13 cellular contexts compared by ENCODE assay signal in the genomic region with DNA sequence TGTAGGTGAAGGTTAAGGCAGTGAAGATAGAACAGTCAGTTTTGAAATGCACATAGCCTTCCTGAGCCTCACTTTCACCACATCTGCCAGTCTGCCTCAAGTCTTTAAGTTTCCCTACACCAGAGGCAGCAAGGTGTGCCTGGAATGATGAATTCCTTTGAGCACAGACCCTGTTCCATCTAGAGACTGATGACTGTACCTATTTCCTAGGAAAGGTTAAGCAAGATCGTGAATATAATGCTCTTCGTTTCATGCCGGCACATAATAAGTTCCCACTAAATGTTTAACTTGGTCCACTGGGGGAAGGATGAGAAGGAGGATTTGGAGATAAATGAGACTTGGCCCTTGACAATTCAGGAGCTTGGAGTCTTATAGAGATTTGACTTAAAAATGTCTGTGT.
DNase-seq lines count a peak whose midpoint lies in the region; ATAC-seq and TF ChIP-seq lines count a peak whose summit lies in the region.
"Had no signal": no experiment of that assay in that cellular context is flagged by ENCODE, and none has a peak within 500 bp of the region (broad histone marks: within the 10 kb centered on the region; RNA-seq: fewer than 3 reads in every experiment).

No MANE protein-coding gene starts in this region.

- H3K36me3 ChIP-seq in Caco-2 (ENCODE audit: control insufficient read depth, insufficient read depth, low read length), result no peaks in the 10 kb centered on the region
- no peaks in the 10 kb centered on the region for H3K36me3 ChIP-seq in left lung

- ATAC-seq in left lung (no peak), GM19395 (IDR thresholded peaks at IDR 0.05; ENCODE audit: unreplicated experiment) (no peak)

- TF ChIP-seq CTCF in Caco-2 (IDR thresholded peaks at IDR 0.05; ENCODE audit: insufficient read depth in 1 of 2, low read depth in 1 of 2, low read length in 1 of 2, severe bottlenecking in 1 of 2, unreplicated experiment in 1 of 2) (no peak), left lung (IDR thresholded peaks at IDR 0.05) (no peak), dorsolateral prefrontal cortex (IDR thresholded peaks at IDR 0.05 in 54 of 56, conservative IDR thresholded peaks at IDR 0.05 in 2 of 56; ENCODE audit: low read depth in 1 of 56, partially characterized antibody in 56 of 56) (no peak)

- H3K4me3 ChIP-seq in Caco-2 (ENCODE audit: low read depth, low read length) (no peak overlapping the region), left lung (no peak overlapping the region), skin epidermis (no peak overlapping the region), dorsolateral prefrontal cortex (no peak overlapping the region)

- H3K4me3 Mint-ChIP-seq in Caco-2 (ENCODE audit: unreplicated experiment), result peak overlapping the region; percentile 42
- H3K4me3 Mint-ChIP-seq in activated T-helper 1 cell treated with anti-CD3 and anti-CD28 coated beads, Interleukin-12 subunit alpha, Interleukin-12 subunit beta, Interleukin-2, Interleukin-4 antibody, amounts not matched to agents 30 ng/mL and 10 ng/mL and 1 ng/mL, durations not matched to agents 14 hours and 24 hours and 36 hours, result peak overlapping the region; percentile 34
- H3K4me3 Mint-ChIP-seq: H9; naive thymus-derived CD4-positive, alpha-beta T cell had no signal

- H3K27ac ChIP-seq in left lung (peak overlapping the region; percentile 52 to 79), skin epidermis (peak overlapping the region in 11 of 21 experiments; percentile 7 to 82 (median 43)), dorsolateral prefrontal cortex (peak overlapping the region in 6 of 59 donors; percentile 7 to 62 (median 28))

- H3K4me1 ChIP-seq in Caco-2 (peaks cover 49% of the 10 kb centered on the region), left lung (peaks cover 27 to 70% of the 10 kb centered on the region in 2 donors)

- H3K9me3 ChIP-seq in Caco-2 (no peaks in the 10 kb centered on the region), left lung (no peaks in the 10 kb centered on the region)

- intact Hi-C loops in Caco-2 (cut with micrococcal nuclease; ENCODE audit: unreplicated experiment), result loop anchor here (2.0 to 10.0 kb wide), 3 partner anchors 91 to 659 kb away; no protein-coding TSS in a partner anchor
- intact Hi-C loops in activated T-helper 1 cell treated with anti-CD3 and anti-CD28 coated beads, Interleukin-12 subunit alpha, Interleukin-12 subunit beta, Interleukin-2, Interleukin-4 antibody, amounts not matched to agents 30 ng/mL and 10 ng/mL and 1 ng/mL, durations not matched to agents 14 hours and 24 hours and 36 hours (cut with micrococcal nuclease), result loop anchor here (5.0 kb wide), 1 partner anchor 1414 kb away; no protein-coding TSS in a partner anchor
- intact Hi-C loops in left lung (cut with DNase I), result no loop called here
- intact Hi-C loops in dorsolateral prefrontal cortex (cut with DNase I), result no loop called here

- peak overlapping the region; percentile 78 for H3K27ac Mint-ChIP-seq in Caco-2 (ENCODE audit: unreplicated experiment)
- peak overlapping the region; percentile 53 for H3K27ac Mint-ChIP-seq in activated T-helper 1 cell treated with anti-CD3 and anti-CD28 coated beads, Interleukin-12 subunit alpha, Interleukin-12 subunit beta, Interleukin-2, Interleukin-4 antibody, amounts not matched to agents 30 ng/mL and 10 ng/mL and 1 ng/mL, durations not matched to agents 14 hours and 24 hours and 36 hours

- peaks cover 66% of the 10 kb centered on the region for H3K4me1 Mint-ChIP-seq in Caco-2 (ENCODE audit: low read depth, unreplicated experiment)
- H3K4me1 Mint-ChIP-seq in activated T-helper 1 cell treated with anti-CD3 and anti-CD28 coated beads, Interleukin-12 subunit alpha, Interleukin-12 subunit beta, Interleukin-2, Interleukin-4 antibody, amounts not matched to agents 30 ng/mL and 10 ng/mL and 1 ng/mL, durations not matched to agents 14 hours and 24 hours and 36 hours (ENCODE audit: low read depth), result peaks cover 88% of the 10 kb centered on the region

- no TSS peak for BruUV-seq in Caco-2 (replicated peaks; lab: Mats Ljungman, UMichigan)

- DNase-seq in Caco-2 (no peak), left lung (no peak), mucosa of gallbladder (ENCODE audit: low spot score) (no peak), kidney glomerular epithelial cell (lab: John Stamatoyannopoulos, UW) (no peak), dorsolateral prefrontal cortex (no peak)
- no peak for DNase-seq in activated T-helper 1 cell treated with anti-CD3 and anti-CD28 coated beads, Interleukin-12 subunit alpha, Interleukin-12 subunit beta, Interleukin-2, Interleukin-4 antibody, amounts not matched to agents 30 ng/mL and 10 ng/mL and 1 ng/mL, durations not matched to agents 14 hours and 24 hours and 36 hours (ENCODE audit: low spot score)
- DNase-seq: activated T-cell treated with anti-CD3 and anti-CD28 coated beads, Interleukin-2, amount 50 U/mL, for 48 hours; H9; naive thymus-derived CD4-positive, alpha-beta T cell; NCI-H2171 treated with DMSO at 0.1 percent for 48 hours; stimulated activated CD4-positive, alpha-beta T cell treated with anti-CD3 and anti-CD28 coated beads, Interleukin-2, amount 100 ng/mL, for 48 hours had no signal

- POLR2A ChIA-PET in Caco-2 (lab: Charles Lee), result no interaction called here

- CTCF ChIA-PET in Caco-2 (lab: Charles Lee), result no interaction called here

- H3K27me3 Mint-ChIP-seq in Caco-2 (ENCODE audit: insufficient read depth, unreplicated experiment), result no peaks in the 10 kb centered on the region
- no peaks in the 10 kb centered on the region for H3K27me3 Mint-ChIP-seq in activated T-helper 1 cell treated with anti-CD3 and anti-CD28 coated beads, Interleukin-12 subunit alpha, Interleukin-12 subunit beta, Interleukin-2, Interleukin-4 antibody, amounts not matched to agents 30 ng/mL and 10 ng/mL and 1 ng/mL, durations not matched to agents 14 hours and 24 hours and 36 hours (ENCODE audit: insufficient read depth)
- H3K27me3 Mint-ChIP-seq: naive thymus-derived CD4-positive, alpha-beta T cell had no signal

- peaks cover 20% of the 10 kb centered on the region for H3K36me3 Mint-ChIP-seq in Caco-2 (ENCODE audit: insufficient read depth, unreplicated experiment)
- peaks cover 24% of the 10 kb centered on the region for H3K36me3 Mint-ChIP-seq in activated T-helper 1 cell treated with anti-CD3 and anti-CD28 coated beads, Interleukin-12 subunit alpha, Interleukin-12 subunit beta, Interleukin-2, Interleukin-4 antibody, amounts not matched to agents 30 ng/mL and 10 ng/mL and 1 ng/mL, durations not matched to agents 14 hours and 24 hours and 36 hours (ENCODE audit: low read depth)

- H3K9me3 Mint-ChIP-seq in Caco-2 (ENCODE audit: unreplicated experiment), result no peaks in the 10 kb centered on the region
- H3K9me3 Mint-ChIP-seq in activated T-helper 1 cell treated with anti-CD3 and anti-CD28 coated beads, Interleukin-12 subunit alpha, Interleukin-12 subunit beta, Interleukin-2, Interleukin-4 antibody, amounts not matched to agents 30 ng/mL and 10 ng/mL and 1 ng/mL, durations not matched to agents 14 hours and 24 hours and 36 hours, result peaks cover 5% of the 10 kb centered on the region
- H3K9me3 Mint-ChIP-seq: H9; naive thymus-derived CD4-positive, alpha-beta T cell had no signal

- H3K27me3 ChIP-seq in Caco-2 (replicated peaks; ENCODE audit: control insufficient read depth, insufficient read depth, low read length) (no peaks in the 10 kb centered on the region), left lung (no peaks in the 10 kb centered on the region), dorsolateral prefrontal cortex (no peaks in the 10 kb centered on the region)

Comparison
In these comparisons a context has a peak if more than half of its experiments do, and no peak if none do; other contexts are left out.
1. intact Hi-C loops: an anchor here in Caco-2 (2.0 to 10.0 kb wide) and activated T-helper 1 cell treated with anti-CD3 and anti-CD28 coated beads, Interleukin-12 subunit alpha, Interleukin-12 subunit beta, Interleukin-2, Interleukin-4 antibody, amounts not matched to agents 30 ng/mL and 10 ng/mL and 1 ng/mL, durations not matched to agents 14 hours and 24 hours and 36 hours (5.0 kb wide); none called in left lung and dorsolateral prefrontal cortex.